ENCODE assay signal across 26 cellular contexts in genomic region chr2:33672896-33673295, GRCh38.
"Had no signal": no experiment of that assay in that cellular context is flagged by ENCODE, and none has a peak within 500 bp of the region (broad histone marks: within the 10 kb centered on the region; RNA-seq: fewer than 3 reads in every experiment).

No MANE protein-coding gene starts in this region.

- DNase-seq: hypothalamus; immature natural killer cell; kidney; left ventricle myocardium inferior; mesendoderm; naive B cell; natural killer cell; nephron progenitor cell; occipital lobe; right lobe of liver; stimulated activated CD4-positive, alpha-beta T cell treated with anti-CD3 and anti-CD28 coated beads, Interleukin-1b, Interleukin-23, amount 100 ng/mL, for 48 hours; stimulated activated CD4-positive, alpha-beta T cell treated with anti-CD3 and anti-CD28 coated beads, Interleukin-2, amount 100 ng/mL, for 48 hours; stimulated activated CD4-positive, alpha-beta T cell treated with anti-CD3 and anti-CD28 coated beads, Interleukin-4, amount 100 ng/mL, for 4 hours; stimulated activated CD8-positive, alpha-beta memory T cell treated with anti-CD3 and anti-CD28 coated beads, Interleukin-4, amount 100 ng/mL, for 48 hours; stimulated activated naive CD4-positive, alpha-beta T cell treated with Interleukin-2 at 50 U/mL for 16 hours; stimulated activated naive CD8-positive, alpha-beta T cell treated with anti-CD3 and anti-CD28 coated beads, Interleukin-15, amount 100 ng/mL, for 72 hours; substantia nigra; uterus had no signal

- H3K4me3 ChIP-seq: left ventricle myocardium inferior, lung, neural progenitor cell, right atrium auricular region, right lobe of liver, smooth muscle cell, tibial nerve, uterus had no signal

- H3K4me1 ChIP-seq: left ventricle myocardium inferior, neural progenitor cell, right atrium auricular region, tibial nerve, uterus had no signal

- ATAC-seq: natural killer cell; stimulated activated memory B cell treated with anti-CD40 and anti-IgM and Interleukin-4, amounts not matched to agents 10 μg/mL and 1 μg/mL and 100 μg/mL, for 72 hours; stimulated activated naive CD8-positive, alpha-beta T cell treated with anti-CD3 and anti-CD28 coated beads, Interleukin-15, amount 100 ng/mL, for 72 hours had no signal

- H3K9ac ChIP-seq: neural progenitor cell had no signal

- H3K36me3 ChIP-seq: left ventricle myocardium inferior, neural progenitor cell, neutrophil, right atrium auricular region, right lobe of liver, tibial nerve, uterus had no signal

- H3K4me2 ChIP-seq: neural progenitor cell, smooth muscle cell had no signal

- FAIRE-seq: islet of Langerhans, kidney had no signal

- H3K27ac ChIP-seq: left ventricle myocardium inferior, neural progenitor cell, neutrophil, right atrium auricular region, right lobe of liver, tibial nerve, uterus had no signal

- H3K9me3 ChIP-seq: left ventricle myocardium inferior, neutrophil, right atrium auricular region, right lobe of liver, tibial nerve, uterus had no signal

- H2AFZ ChIP-seq: neural progenitor cell had no signal

- H3K27me3 ChIP-seq: neural progenitor cell, neutrophil, right atrium auricular region, right lobe of liver, tibial nerve, uterus had no signal
